ENCODE assay signal across 18 cellular contexts in the genomic region with DNA sequence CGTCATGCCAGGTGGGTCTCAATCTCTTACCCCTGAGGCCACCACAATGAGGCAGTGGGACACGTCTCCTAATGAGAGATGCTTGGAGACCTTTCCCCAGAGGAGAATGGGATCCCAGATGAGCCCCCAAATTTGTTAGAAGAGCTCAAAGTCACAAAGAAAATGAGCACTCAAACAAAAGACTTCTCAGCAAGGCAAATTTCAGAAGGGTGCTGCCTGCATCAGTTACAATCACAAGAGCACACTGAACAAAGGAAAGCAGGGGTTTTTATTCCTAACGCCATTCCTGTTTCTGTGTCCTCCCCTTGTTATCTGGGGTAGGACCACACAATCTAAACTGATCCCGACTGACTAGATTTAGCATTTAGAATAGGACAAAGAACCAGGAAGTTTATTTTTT. TPM values are rescaled to one million over a fixed set of nuclear protein-coding genes. Genes with fewer than 3 reads are reported as not detected.
DNase-seq lines count a peak whose midpoint lies in the region; ATAC-seq, FAIRE-seq and TF ChIP-seq lines count a peak whose summit lies in the region.
"Had no signal": no experiment of that assay in that cellular context is flagged by ENCODE, and none has a peak within 500 bp of the region (broad histone marks: within the 10 kb centered on the region; RNA-seq: fewer than 3 reads in every experiment).

No MANE protein-coding gene starts in this region.

- DNase-seq in K562 (ENCODE audit: extremely low read depth in 1 of 4, low spot score in 3 of 4) (no peak), trophoblast cell (no peak), GM13976 (ENCODE audit: low spot score) (no peak), SHP77 treated with DMSO at 0.1 percent for 48 hours (lab: John Stamatoyannopoulos, UW) (no peak)
- DNase-seq: ACHN; BE2C; CD4-positive, alpha-beta memory T cell; DMS153; DMS79; GF-D8; H7 had no signal

- no peak overlapping the region for H2BK12ac ChIP-seq in trophoblast cell (ENCODE audit: low read length)

- intact Hi-C loops in K562 (cut with micrococcal nuclease) = no loop called here

- no peak overlapping the region for H2BK120ac ChIP-seq in trophoblast cell (ENCODE audit: insufficient read depth, low read length, poor library complexity)

- no peak for TF ChIP-seq RAD21 in K562 (CRISPR knock-in tag; conservative IDR thresholded peaks at IDR 0.05 in 1 of 2, IDR thresholded peaks at IDR 0.05 in 1 of 2)

- no peaks in the 10 kb centered on the region for H3K27me3 ChIP-seq in BLaER1 treated with 17β-estradiol and CSF1 and Interleukin-3, amounts not matched to agents 10 nM and 100 nM
- H3K27me3 ChIP-seq in K562 (ENCODE audit: control insufficient read depth in 2 of 2, insufficient read depth in 2 of 2, low read length in 2 of 2) = no peaks in the 10 kb centered on the region
- H3K27me3 ChIP-seq in trophoblast cell (ENCODE audit: insufficient read depth, low read length) = no peaks in the 10 kb centered on the region
- H3K27me3 ChIP-seq: BE2C had no signal

- WGBS in K562 (ENCODE audit: insufficient coverage, low coverage, missing lambda C conversion rate) = 97% methylated on average over 4 of the region's 4 CpGs
- WGBS in trophoblast cell (ENCODE audit: extremely low coverage, insufficient coverage, insufficient read length) = no CpG with 5 or more reads among the region's 4 CpGs

- no peak overlapping the region for H2BK5ac ChIP-seq in trophoblast cell (ENCODE audit: low read depth, low read length, poor library complexity)

- H3K14ac ChIP-seq in trophoblast cell (ENCODE audit: low read length) = no peak overlapping the region

- no peak overlapping the region for H2AK5ac ChIP-seq in trophoblast cell (ENCODE audit: low read length)

- no peak overlapping the region for H2AFZ ChIP-seq in K562 (ENCODE audit: low read depth, low read length)
- no peak overlapping the region for H2AFZ ChIP-seq in trophoblast cell (ENCODE audit: insufficient read depth, low read length, poor library complexity)
- H2AFZ ChIP-seq: GM23338 had no signal

- no peaks in the 10 kb centered on the region for H3K9me1 ChIP-seq in K562 (ENCODE audit: control insufficient read depth, insufficient read depth, low read length)

- TF ChIP-seq EP300 in K562 (IDR thresholded peaks at IDR 0.05; ENCODE audit: low read length) = no peak

- TF ChIP-seq CTCF in HEK293 (tag by site-specific recombination; IDR thresholded peaks at IDR 0.05) (no peak), K562 (IDR thresholded peaks at IDR 0.05 in 2 of 3, conservative IDR thresholded peaks at IDR 0.05 in 1 of 3; ENCODE audit: insufficient read depth in 2 of 3, low read depth in 1 of 3, low read length in 3 of 3) (no peak), GM13976 (IDR thresholded peaks at IDR 0.05; ENCODE audit: borderline replicate concordance, control extremely low read depth, extremely low read depth, insufficient read depth, missing control alignments) (no peak)

- H3K79me2 ChIP-seq in K562 (ENCODE audit: control insufficient read depth, insufficient read depth, low read length) = peaks cover 79% of the 10 kb centered on the region
- no peaks in the 10 kb centered on the region for H3K79me2 ChIP-seq in trophoblast cell (ENCODE audit: control insufficient read depth, insufficient read depth, low read length, poor library complexity)

- H3K79me1 ChIP-seq in trophoblast cell (ENCODE audit: low read length) = no peaks in the 10 kb centered on the region

- H3K4me1 ChIP-seq in BLaER1 treated with 17β-estradiol and CSF1 and Interleukin-3, amounts not matched to agents 10 nM and 100 nM = peaks cover 0 to 3% (median 0%) of the 10 kb centered on the region in 10 experiments; a peak in 2 of 20 replicates
- H3K4me1 ChIP-seq in HEK293 (ENCODE audit: control insufficient read depth, insufficient read depth, low read length) (no peaks in the 10 kb centered on the region), K562 (replicated peaks in 1 of 2; ENCODE audit: control insufficient read depth in 2 of 2, insufficient read depth in 2 of 2, low read length in 2 of 2) (no peaks in the 10 kb centered on the region), trophoblast cell (ENCODE audit: control insufficient read depth in 1 of 2, insufficient read depth in 2 of 2, low read length in 2 of 2) (no peaks in the 10 kb centered on the region)
- H3K4me1 ChIP-seq: BE2C had no signal

- H4K8ac ChIP-seq in trophoblast cell (ENCODE audit: low read depth, low read length) = no peak overlapping the region

- no peak overlapping the region for H3K9ac ChIP-seq in BLaER1 treated with 17β-estradiol and CSF1 and Interleukin-3, amounts not matched to agents 10 nM and 100 nM
- H3K9ac ChIP-seq in K562 (ENCODE audit: insufficient read depth in 1 of 2, low read depth in 2 of 2, low read length in 2 of 2) (no peak overlapping the region), trophoblast cell (ENCODE audit: low read length) (no peak overlapping the region)
- H3K9ac ChIP-seq: KMS-11 had no signal

- H4K12ac ChIP-seq in trophoblast cell (ENCODE audit: low read depth, low read length) = no peak overlapping the region

- peak overlapping the region; percentile 10 for H3K18ac ChIP-seq in trophoblast cell (ENCODE audit: low read length)

- H3K4me3 ChIP-seq in BLaER1 treated with 17β-estradiol and CSF1 and Interleukin-3, amounts not matched to agents 10 nM and 100 nM = peak overlapping the region in 7 of 10 experiments; percentile 2 to 29 (median 20); a peak in 9 of 20 replicates
- H3K4me3 ChIP-seq in HEK293 (ENCODE audit: low read depth, low read length) = no peak overlapping the region
- H3K4me3 ChIP-seq in K562 = no peak overlapping the region
- H3K4me3 ChIP-seq in trophoblast cell (ENCODE audit: low read depth, low read length) = no peak overlapping the region
- H3K4me3 ChIP-seq: GM23338 had no signal

- TF ChIP-seq POLR2A in K562 (conservative IDR thresholded peaks at IDR 0.05) = no peak

- no peak overlapping the region for H3K4ac ChIP-seq in trophoblast cell (ENCODE audit: low read depth, low read length)

- H3K27ac ChIP-seq in BLaER1 treated with 17β-estradiol and CSF1 and Interleukin-3, amounts not matched to agents 10 nM and 100 nM = no peak overlapping the region
- H3K27ac ChIP-seq in HEK293 (ENCODE audit: extremely low read depth, low read depth, low read length) (no peak overlapping the region), K562 (ENCODE audit: extremely low read depth, low read depth, low read length) (no peak overlapping the region), trophoblast cell (ENCODE audit: low read depth, low read length) (no peak overlapping the region)
- H3K27ac ChIP-seq: KMS-11 had no signal

- H3K36me3 ChIP-seq in BLaER1 treated with 17β-estradiol and CSF1 and Interleukin-3, amounts not matched to agents 10 nM and 100 nM = peaks cover 86 to 99% (median 94%) of the 10 kb centered on the region in 11 experiments
- H3K36me3 ChIP-seq in HEK293 (ENCODE audit: control insufficient read depth in 2 of 2, insufficient read depth in 1 of 2, low read length in 2 of 2) = peaks cover 0 to 27% of the 10 kb centered on the region in 2 experiments; a peak in 2 of 3 replicates
- H3K36me3 ChIP-seq in K562 (ENCODE audit: control insufficient read depth, insufficient read depth, low read length) = peaks cover 36% of the 10 kb centered on the region
- H3K36me3 ChIP-seq in trophoblast cell (ENCODE audit: control insufficient read depth in 1 of 2, insufficient read depth in 2 of 2, low read length in 2 of 2) = peaks cover 7 to 8% of the 10 kb centered on the region in 2 experiments

- peaks cover 0 to 5% (median 0%) of the 10 kb centered on the region in 11 experiments; a peak in 3 of 22 replicates for H4K20me1 ChIP-seq in BLaER1 treated with 17β-estradiol and CSF1 and Interleukin-3, amounts not matched to agents 10 nM and 100 nM
- H4K20me1 ChIP-seq in K562 (replicated peaks; ENCODE audit: control insufficient read depth, insufficient read depth, low read length) = no peaks in the 10 kb centered on the region

- ATAC-seq in K562 (no peak), GM21526 (IDR thresholded peaks at IDR 0.05; ENCODE audit: low FRiP score, unreplicated experiment) (no peak)
- ATAC-seq: GM23338 had no signal

- peaks cover 83 to 94% (median 90%) of the 10 kb centered on the region in 11 experiments for H3K9me3 ChIP-seq in BLaER1 treated with 17β-estradiol and CSF1 and Interleukin-3, amounts not matched to agents 10 nM and 100 nM (replicated peaks in 1 of 11)
- H3K9me3 ChIP-seq in HEK293 (ENCODE audit: control insufficient read depth, insufficient read depth, low read depth, low read length) = no peaks in the 10 kb centered on the region
- peaks cover 30% of the 10 kb centered on the region for H3K9me3 ChIP-seq in K562 (replicated peaks; ENCODE audit: control insufficient read depth, insufficient read depth, low read depth, low read length)
- H3K9me3 ChIP-seq in trophoblast cell (ENCODE audit: insufficient read depth, low read depth, low read length) = peaks cover 11% of the 10 kb centered on the region

- no peak for FAIRE-seq in K562 (lab: Jason Lieb, UNC)
- FAIRE-seq: GM12891, GM18507 had no signal

- POLR2A ChIA-PET in HEK293 (lab: Yijun Ruan, JAX) (no interaction called here), K562 (lab: Yijun Ruan, JAX) (interaction anchor here (1.3 kb wide), 1 partner anchor 16 kb away, joined by 3 read pairs; no protein-coding TSS in a partner anchor)

- in situ Hi-C loops in K562 (cut with MboI) = no loop called here
- in situ Hi-C loops in GM13976 (cut with MboI; ENCODE audit: low sequenced_read_pairs, unreplicated experiment) = no loop called here

- CTCF ChIA-PET in HEK293 (lab: Yijun Ruan, JAX) = interaction anchor here (0.6 kb wide), 1 partner anchor 13 kb away, joined by 3 read pairs; no protein-coding TSS in a partner anchor
- CTCF ChIA-PET in K562 (lab: Yijun Ruan, JAX; ENCODE audit: low intra/inter-chr PET ratio) = interaction anchor here (0.5 kb wide), 1 partner anchor 599 kb away, joined by 4 read pairs; no protein-coding TSS in a partner anchor

- H4K91ac ChIP-seq in trophoblast cell (ENCODE audit: low read depth, low read length) = no peak overlapping the region

- no peak overlapping the region for H3K23ac ChIP-seq in trophoblast cell (ENCODE audit: low read length)

- BruUV-seq in K562 (replicated peaks; lab: Mats Ljungman, UMichigan) = no TSS peak

- no peak overlapping the region for H3K4me2 ChIP-seq in BLaER1 treated with 17β-estradiol and CSF1 and Interleukin-3, amounts not matched to agents 10 nM and 100 nM
- H3K4me2 ChIP-seq in K562 (ENCODE audit: insufficient read depth, low read length) = no peak overlapping the region
- no peak overlapping the region for H3K4me2 ChIP-seq in trophoblast cell (ENCODE audit: low read length)
- H3K4me2 ChIP-seq: GM23338, KMS-11 had no signal

RNA-seq across cellular contexts. Expression of gene DLG1, which starts 50.1 kb away (rescaled TPM):
- 141 and 293 TPM in 2 replicates for total RNA-seq in K562 (2011; cell fraction: chromatin; rRNA removed; ENCODE audit: low replicate concordance)
- total RNA-seq in K562 (2011; cell fraction: nucleolus; rRNA removed) = 38.2 and 46.8 TPM in 2 replicates
- total RNA-seq in K562 (2011; cell fraction: nucleoplasm; rRNA removed) = 84.2 and 109 TPM in 2 replicates
- total RNA-seq in K562 (2014; rRNA removed) = 36.3 and 39.4 TPM in 2 replicates
- 49.1 and 55.6 TPM in 2 replicates for total RNA-seq in K562 (2014; rRNA removed; fragmentation: Illumina TruSeq; extraction: Trizol)
- total RNA-seq in K562 (2015; rRNA removed; fragmentation: Illumina TruSeq; extraction: Trizol) = 43.5 and 48.4 TPM in 2 replicates
- total RNA-seq in K562 (2021) = 55.7 and 57.5 TPM in 2 replicates
- 38.9 and 43.6 TPM in 2 replicates for polyA plus RNA-seq in K562 (2011; rRNA removed)
- polyA plus RNA-seq in K562 (2011; cell fraction: cytosol; rRNA removed) = 8.7 and 13.6 TPM in 2 replicates
- 49.2 and 58.1 TPM in 2 replicates for polyA plus RNA-seq in K562 (2011; cell fraction: nucleus; rRNA removed)
- polyA plus RNA-seq in K562 (2012) = 35.9 and 42.5 TPM in 2 replicates
- 51.4 and 63.5 TPM in 2 replicates for polyA plus RNA-seq in K562 (2014; fragmentation: Illumina TruSeq; extraction: Trizol)
- 10 to 100 TPM in 1 of 2 experiments, 1 to 10 TPM in 1; 9.4 to 13.4 TPM for polyA plus RNA-seq in K562 (2014; fragmentation: Nextera tagmentation; extraction: Ambion mirVana)
- 30.8 and 31.0 TPM in 2 replicates for polyA plus RNA-seq in K562 (2014; rRNA removed)
- polyA minus RNA-seq in K562 (2011; rRNA and poly(A)+ RNA removed) = 66.5 and 99.3 TPM in 2 replicates
- polyA minus RNA-seq in K562 (2011; cell fraction: cytosol; rRNA and poly(A)+ RNA removed) = 19.7 and 21.1 TPM in 2 replicates
- 61.9 and 105 TPM in 2 replicates for polyA minus RNA-seq in K562 (2011; cell fraction: nucleus; rRNA and poly(A)+ RNA removed)
- 38.6 and 38.9 TPM in 2 replicates for polyA plus RNA-seq in trophoblast cell (2013)

Comparison
In these comparisons a context has a peak if more than half of its experiments do, and no peak if none do; other contexts are left out.
1. H3K4me3 ChIP-seq: peak in BLaER1 treated with 17β-estradiol and CSF1 and Interleukin-3, amounts not matched to agents 10 nM and 100 nM (7 of 10); none in HEK293 (single experiment), K562 (single experiment) and trophoblast cell (single experiment).